In the genomic region with DNA sequence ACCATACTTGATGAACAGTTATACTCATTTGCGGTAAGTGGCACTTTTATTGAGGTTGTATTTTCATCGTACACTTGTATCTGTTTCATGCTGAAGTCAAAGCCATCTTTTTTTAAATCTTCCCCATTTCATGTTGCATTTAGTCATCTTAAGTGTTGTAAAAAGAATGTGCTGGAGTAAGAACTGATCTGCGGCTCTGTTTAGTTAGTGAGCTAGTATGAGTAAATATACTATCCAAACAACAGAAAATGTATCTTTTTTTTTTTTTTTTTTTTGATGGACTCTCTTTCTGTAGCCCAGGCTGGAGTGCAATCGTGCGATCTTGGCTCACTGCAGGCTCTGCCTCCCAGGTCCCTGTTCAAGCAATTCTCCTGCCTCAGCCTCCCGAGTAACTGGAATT, we compare ENCODE assay signal across 16 cellular contexts. TPM values are rescaled to one million over a fixed set of nuclear protein-coding genes. Genes with fewer than 3 reads are reported as not detected.
"Had no signal": no experiment of that assay in that cellular context is flagged by ENCODE, and none has a peak within 500 bp of the region (broad histone marks: within the 10 kb centered on the region; RNA-seq: fewer than 3 reads in every experiment).

No MANE protein-coding gene starts in this region.

RNA-seq across cellular contexts. Expression of a gene that starts 12.4 kb away (rescaled TPM):
- total RNA-seq: naive thymus-derived CD8-positive, alpha-beta T cell; natural killer cell treated with Interleukin-12 subunit alpha and Interleukin-12 subunit beta and Interleukin-15 and Interleukin-18, amount 100 ng/mL, for 72 hours; neural crest cell; omental fat pad; ovary; progenitor cell of endocrine pancreas; pulmonary artery endothelial cell; right atrium auricular region; sciatic nerve; spleen; testis; transverse colon; upper lobe of right lung; urinary bladder; uterus had no signal
- polyA plus RNA-seq: naive thymus-derived CD8-positive, alpha-beta T cell; ovary; smooth muscle cell; spleen; urinary bladder had no signal

RNA-seq across cellular contexts. Expression of a gene that starts 39.4 kb away (rescaled TPM):
- total RNA-seq: naive thymus-derived CD8-positive, alpha-beta T cell; natural killer cell treated with Interleukin-12 subunit alpha and Interleukin-12 subunit beta and Interleukin-15 and Interleukin-18, amount 100 ng/mL, for 72 hours; neural crest cell; progenitor cell of endocrine pancreas had no signal
- polyA plus RNA-seq: naive thymus-derived CD8-positive, alpha-beta T cell; smooth muscle cell had no signal

RNA-seq across cellular contexts. Expression of a gene that starts 49.3 kb away (rescaled TPM):
- total RNA-seq: natural killer cell treated with Interleukin-12 subunit alpha and Interleukin-12 subunit beta and Interleukin-15 and Interleukin-18, amount 100 ng/mL, for 72 hours had no signal
- polyA plus RNA-seq: naive thymus-derived CD8-positive, alpha-beta T cell had no signal

RNA-seq across cellular contexts. Expression of a gene that starts 50.3 kb away (rescaled TPM):
- total RNA-seq: natural killer cell treated with Interleukin-12 subunit alpha and Interleukin-12 subunit beta and Interleukin-15 and Interleukin-18, amount 100 ng/mL, for 72 hours had no signal
